Comparison of ENCODE assay signal across 24 cellular contexts in genomic region chr1:66381626-66382275, GRCh38.
DNase-seq lines count a peak whose midpoint lies in the region; ATAC-seq, FAIRE-seq and TF ChIP-seq lines count a peak whose summit lies in the region.
"Had no signal": no experiment of that assay in that cellular context is flagged by ENCODE, and none has a peak within 500 bp of the region (broad histone marks: within the 10 kb centered on the region; RNA-seq: fewer than 3 reads in every experiment).

No MANE protein-coding gene starts in this region.

- H3K79me2 ChIP-seq in H1 (ENCODE audit: control insufficient read depth in 1 of 2, insufficient read depth in 2 of 2, low read length in 2 of 2), result no peaks in the 10 kb centered on the region

- H3K56ac ChIP-seq in H1 (replicated peaks; ENCODE audit: insufficient read length, low read depth, low read length), result no peak overlapping the region

- H3K4me1 ChIP-seq in BLaER1 treated with 17β-estradiol and CSF1 and Interleukin-3, amounts not matched to agents 10 nM and 100 nM, result peaks cover 26 to 59% (median 40%) of the 10 kb centered on the region in 10 experiments
- H3K4me1 ChIP-seq in H1 (replicated peaks in 1 of 4; ENCODE audit: control insufficient read depth in 3 of 4, insufficient read depth in 4 of 4, low read length in 3 of 4), result peaks cover 0 to 5% (median 1%) of the 10 kb centered on the region in 4 experiments; a peak in 3 of 7 replicates
- H3K4me1 ChIP-seq in upper lobe of right lung, result peaks cover 10% of the 10 kb centered on the region
- H3K4me1 ChIP-seq: prostate gland had no signal

- intact Hi-C loops in upper lobe of right lung (cut with DNase I), result no loop called here

- TF ChIP-seq CTCF in H1 (IDR thresholded peaks at IDR 0.05; ENCODE audit: control extremely low read depth in 1 of 3, insufficient read depth in 1 of 3, low read depth in 1 of 3, low read length in 3 of 3) (no peak), upper lobe of right lung (IDR thresholded peaks at IDR 0.05) (no peak), GM10266 (IDR thresholded peaks at IDR 0.05; ENCODE audit: control insufficient read depth, insufficient read depth, low read depth, missing control alignments) (no peak)

- no peak overlapping the region for H2BK120ac ChIP-seq in H1 (replicated peaks; ENCODE audit: low read depth, low read length)

- H2AFZ ChIP-seq in H1 (ENCODE audit: low read length), result no peak overlapping the region

- peak overlapping the region; percentile 46; the same call in 1 of the 2 replicates for H2BK5ac ChIP-seq in H1 (ENCODE audit: low read depth, low read length)

- no peak overlapping the region for H2BK15ac ChIP-seq in H1 (ENCODE audit: low read length)

- POLR2A ChIA-PET in H1 (lab: Charles Lee; ENCODE audit: partially characterized antibody), result interaction anchor here (0.5 kb wide), 1 partner anchor 311 kb away, joined by 3 read pairs; no protein-coding TSS in a partner anchor

- H3K14ac ChIP-seq in H1 (ENCODE audit: insufficient read length), result no peak overlapping the region

- no peak overlapping the region for H2BK20ac ChIP-seq in H1 (ENCODE audit: low read length)

- no peak overlapping the region; the same call in 1 of the 2 replicates for H2AK5ac ChIP-seq in H1 (ENCODE audit: low read depth, low read length)

- FAIRE-seq in H1 (lab: Jason Lieb, UNC), result no peak
- FAIRE-seq in RCC 7860 (lab: Jason Lieb, UNC), result no peak
- FAIRE-seq: bronchial epithelial cell, kidney, urothelium cell line had no signal

- no peak overlapping the region for H4K91ac ChIP-seq in H1 (replicated peaks; ENCODE audit: insufficient read length, low read length)

- 0 out of 22 replicates have a peak, but pooled peaks cover 0 to 7% (median 0%) of the 10 kb centered on the region in 11 experiments for H3K36me3 ChIP-seq in BLaER1 treated with 17β-estradiol and CSF1 and Interleukin-3, amounts not matched to agents 10 nM and 100 nM
- H3K36me3 ChIP-seq in H1 (ENCODE audit: control insufficient read depth in 2 of 4, insufficient read depth in 4 of 4, low read length in 3 of 4) (peaks cover 0 to 7% (median 3%) of the 10 kb centered on the region in 4 experiments; a peak in 3 of 8 replicates), upper lobe of right lung (no peaks in the 10 kb centered on the region)
- H3K36me3 ChIP-seq: prostate gland had no signal

- no peak overlapping the region for H3K4ac ChIP-seq in H1 (replicated peaks; ENCODE audit: insufficient read length, low read depth, low read length)

- H3K9ac ChIP-seq in BLaER1 treated with 17β-estradiol and CSF1 and Interleukin-3, amounts not matched to agents 10 nM and 100 nM, result no peak overlapping the region
- H3K9ac ChIP-seq in H1 (replicated peaks in 1 of 4; ENCODE audit: extremely low read depth in 1 of 4, low read depth in 3 of 4, low read length in 3 of 4), result no peak overlapping the region
- H3K9ac ChIP-seq: KMS-11 had no signal

- no peaks in the 10 kb centered on the region for H3K27me3 ChIP-seq in BLaER1 treated with 17β-estradiol and CSF1 and Interleukin-3, amounts not matched to agents 10 nM and 100 nM
- no peaks in the 10 kb centered on the region for H3K27me3 ChIP-seq in H1 (replicated peaks in 1 of 4; ENCODE audit: control insufficient read depth in 3 of 4, extremely low read depth in 1 of 4, insufficient read depth in 3 of 4, low read length in 3 of 4)
- no peaks in the 10 kb centered on the region for H3K27me3 ChIP-seq in upper lobe of right lung

- H3K79me1 ChIP-seq in H1 (ENCODE audit: low read depth, low read length), result no peaks in the 10 kb centered on the region

- peak overlapping the region in 6 of 11 experiments; percentile 19 to 76 (median 30); a peak in 9 of 22 replicates for H3K4me2 ChIP-seq in BLaER1 treated with 17β-estradiol and CSF1 and Interleukin-3, amounts not matched to agents 10 nM and 100 nM
- H3K4me2 ChIP-seq in H1 (ENCODE audit: insufficient read depth in 1 of 2, low read depth in 2 of 2, low read length in 2 of 2), result no peak overlapping the region
- H3K4me2 ChIP-seq: KMS-11 had no signal

- H4K8ac ChIP-seq in H1 (ENCODE audit: extremely low read depth, insufficient read depth, low read length), result no peak overlapping the region

- ATAC-seq in upper lobe of right lung, result no peak
- ATAC-seq: activated CD8-positive, alpha-beta T cell treated with anti-CD3 and anti-CD28 coated beads for 36 hours had no signal

- peaks cover 12 to 58% (median 48%) of the 10 kb centered on the region in 11 experiments for H3K9me3 ChIP-seq in BLaER1 treated with 17β-estradiol and CSF1 and Interleukin-3, amounts not matched to agents 10 nM and 100 nM (replicated peaks in 1 of 11)
- H3K9me3 ChIP-seq in H1 (ENCODE audit: insufficient read depth in 2 of 2, low read depth in 1 of 2, low read length in 1 of 2), result peaks cover 22 to 28% of the 10 kb centered on the region in 2 experiments
- no peaks in the 10 kb centered on the region for H3K9me3 ChIP-seq in upper lobe of right lung
- H3K9me3 ChIP-seq: prostate gland had no signal

- H3K23me2 ChIP-seq in H1 (ENCODE audit: low read depth, low read length), result no peaks in the 10 kb centered on the region

- no peak overlapping the region for H3K23ac ChIP-seq in H1 (ENCODE audit: insufficient read length)

- no peak overlapping the region for H4K5ac ChIP-seq in H1 (ENCODE audit: insufficient read length, low read depth, low read length)

- H3K18ac ChIP-seq in H1 (ENCODE audit: extremely low read depth, low read length), result 0 out of 2 replicates have a peak overlapping the region, but pooled peaks have one; percentile 42

- 82% methylated on average over 9 of the region's 9 CpGs; no CpG with 5 or more reads in 1 of the 2 experiments for WGBS in H1 (ENCODE audit: extremely low coverage in 1 of 2, insufficient coverage in 1 of 2, insufficient read length in 1 of 2, insufficient replicate concordance in 2 of 2, low coverage in 1 of 2, low lambda C conversion rate in 2 of 2, missing lambda C conversion rate in 1 of 2), 2 experiments

- no peak for TF ChIP-seq POLR2A in H1 (IDR thresholded peaks at IDR 0.05; ENCODE audit: control extremely low read depth in 1 of 2, low read depth in 2 of 2, low read length in 2 of 2)

- no peaks in the 10 kb centered on the region for H4K20me1 ChIP-seq in BLaER1 treated with 17β-estradiol and CSF1 and Interleukin-3, amounts not matched to agents 10 nM and 100 nM
- H4K20me1 ChIP-seq in H1 (replicated peaks in 1 of 2; ENCODE audit: control insufficient read depth in 1 of 2, insufficient read depth in 2 of 2, low read length in 2 of 2), result no peaks in the 10 kb centered on the region

- peak overlapping the region in 6 of 11 experiments; percentile 3 to 49 (median 23); a peak in 5 of 22 replicates for H3K27ac ChIP-seq in BLaER1 treated with 17β-estradiol and CSF1 and Interleukin-3, amounts not matched to agents 10 nM and 100 nM
- H3K27ac ChIP-seq in H1 (ENCODE audit: low read depth, low read length), result no peak overlapping the region
- no peak overlapping the region for H3K27ac ChIP-seq in upper lobe of right lung
- H3K27ac ChIP-seq: coronary artery, KMS-11, prostate gland had no signal

- DNase-seq in DMS 273 treated with DMSO at 0.1 percent for 48 hours (lab: John Stamatoyannopoulos, UW), result peak; percentile 25
- peak; percentile 94 for DNase-seq in NCI-H524 treated with DMSO at 0.1 percent for 48 hours (lab: John Stamatoyannopoulos, UW)
- no peak for DNase-seq in H1 (ENCODE audit: low read depth in 1 of 2, low spot score in 2 of 2)
- no peak for DNase-seq in upper lobe of right lung
- DNase-seq in RCC 7860 (ENCODE audit: low spot score), result no peak
- DNase-seq in GM10266 (ENCODE audit: extremely low spot score), result no peak
- DNase-seq in NCI-H510A (lab: John Stamatoyannopoulos, UW), result no peak
- DNase-seq: activated CD8-positive, alpha-beta T cell treated with anti-CD3 and anti-CD28 coated beads for 36 hours; activated naive CD4-positive, alpha-beta T cell treated with anti-CD3 and anti-CD28 coated beads for 36 hours; activated T-cell treated with anti-CD3 and anti-CD28 coated beads, Interleukin-2, amount 50 U/mL, for 24 hours; amygdala; DMS53; endodermal cell; H9; kidney; NCI-H1694 treated with DMSO at 0.1 percent for 48 hours; NCI-H345 had no signal

- peak overlapping the region in 1 of 10 experiments; percentile 13; a peak in 1 of 20 replicates for H3K4me3 ChIP-seq in BLaER1 treated with 17β-estradiol and CSF1 and Interleukin-3, amounts not matched to agents 10 nM and 100 nM
- H3K4me3 ChIP-seq in H1 (ENCODE audit: extremely low read depth in 1 of 4, insufficient read depth in 2 of 4, low read depth in 3 of 4, low read length in 4 of 4) (no peak overlapping the region), upper lobe of right lung (no peak overlapping the region)
- H3K4me3 ChIP-seq: coronary artery, lung, prostate gland had no signal

- TF ChIP-seq RAD21 in H1 (IDR thresholded peaks at IDR 0.05 in 1 of 2, conservative IDR thresholded peaks at IDR 0.05 in 1 of 2; ENCODE audit: low read depth in 2 of 2, low read length in 2 of 2), result no peak

- H2BK12ac ChIP-seq in H1 (ENCODE audit: low read depth, low read length), result no peak overlapping the region

- CTCF ChIA-PET in H1 (lab: Charles Lee; ENCODE audit: partially characterized antibody), result interaction anchor here (0.9 to 2.1 kb wide), 7 partner anchors 9 to 122 kb away, joined by 3 to 8 read pairs (median 3); no protein-coding TSS in a partner anchor

- TF ChIP-seq EP300 in H1 (IDR thresholded peaks at IDR 0.05; ENCODE audit: borderline replicate concordance in 1 of 2, low read depth in 2 of 2, low read length in 2 of 2), result no peak

TF ChIP-seq in H1, 55 proteins besides CTCF, POLR2A, EP300 and RAD21:
- TF ChIP-seq KDM4A (IDR thresholded peaks at IDR 0.05; ENCODE audit: low read depth, low read length, severe bottlenecking) (no peak), CBX5 (IDR thresholded peaks at IDR 0.05; ENCODE audit: low read depth, low read length) (no peak), TAF7 (optimal IDR thresholded peaks at IDR 0.05; ENCODE audit: borderline replicate concordance, low read depth, low read length) (no peak), FOSL1 (IDR thresholded peaks at IDR 0.05; ENCODE audit: insufficient read depth, low read depth, low read length) (no peak), CHD1 (IDR thresholded peaks at IDR 0.05; ENCODE audit: low read depth, low read length) (no peak), RXRA (IDR thresholded peaks at IDR 0.05; ENCODE audit: insufficient read depth, low read depth, low read length) (no peak)
- TF ChIP-seq, protein P1, sequence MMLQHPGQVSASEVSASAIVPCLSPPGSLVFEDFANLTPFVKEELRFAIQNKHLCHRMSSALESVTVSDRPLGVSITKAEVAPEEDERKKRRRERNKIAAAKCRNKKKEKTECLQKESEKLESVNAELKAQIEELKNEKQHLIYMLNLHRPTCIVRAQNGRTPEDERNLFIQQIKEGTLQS (IDR thresholded peaks at IDR 0.05; ENCODE audit: insufficient read depth, low read depth, low read length), result no peak

Comparison
In these comparisons a context has a peak if more than half of its experiments do, and no peak if none do; other contexts are left out.
1. H3K27ac ChIP-seq: peak in BLaER1 treated with 17β-estradiol and CSF1 and Interleukin-3, amounts not matched to agents 10 nM and 100 nM (6 of 11); none in H1 (single experiment) and upper lobe of right lung (single experiment).
2. H3K4me2 ChIP-seq: peak in BLaER1 treated with 17β-estradiol and CSF1 and Interleukin-3, amounts not matched to agents 10 nM and 100 nM (6 of 11); none in H1 (0 of 2).
3. DNase-seq: peak in DMS 273 treated with DMSO at 0.1 percent for 48 hours (single experiment) and NCI-H524 treated with DMSO at 0.1 percent for 48 hours (single experiment); none in H1 (0 of 2), upper lobe of right lung (single experiment), RCC 7860 (single experiment), GM10266 (single experiment) and NCI-H510A (single experiment).